Comparison of ENCODE assay signal across 15 cellular contexts in genomic region chr1:47823016-47823843, GRCh38.
"Had no signal": no experiment of that assay in that cellular context is flagged by ENCODE, and none has a peak within 500 bp of the region (broad histone marks: within the 10 kb centered on the region; RNA-seq: fewer than 3 reads in every experiment).

No MANE protein-coding gene starts in this region.

- H3K36me3 ChIP-seq: ascending aorta, esophagus muscularis mucosa, ovary, thoracic aorta had no signal

- ATAC-seq: activated CD4-positive, alpha-beta T cell treated with anti-CD3 and anti-CD28 coated beads for 36 hours; activated naive CD8-positive, alpha-beta T cell treated with anti-CD3 and anti-CD28 coated beads, Interleukin-2, amount 50 U/mL, for 24 hours; left colon; natural killer cell treated with Interleukin-12 subunit alpha and Interleukin-12 subunit beta and Interleukin-15 and Interleukin-18, amount 100 ng/mL, for 72 hours; stimulated activated naive CD8-positive, alpha-beta T cell treated with anti-CD3 and anti-CD28 coated beads, Interleukin-15, amount 100 ng/mL, for 72 hours had no signal

- DNase-seq: activated CD4-positive, alpha-beta memory T cell treated with anti-CD3 and anti-CD28 coated beads, Interleukin-2, amount 10 ng/mL, durations not matched to agents 7 days and 5 days; activated CD4-positive, alpha-beta T cell treated with anti-CD3 and anti-CD28 coated beads for 36 hours; activated naive CD4-positive, alpha-beta T cell treated with Interleukin-2 at 50 U/mL for 16 hours; activated naive CD8-positive, alpha-beta T cell treated with anti-CD3 and anti-CD28 coated beads, Interleukin-2, amount 50 U/mL, for 24 hours; immature natural killer cell; left colon; mammary epithelial cell; ovary; stimulated activated CD4-positive, alpha-beta T cell treated with anti-CD3 and anti-CD28 coated beads, Interleukin-4, amount 100 ng/mL, for 24 hours; stimulated activated naive CD8-positive, alpha-beta T cell treated with anti-CD3 and anti-CD28 coated beads, Interleukin-15, amount 100 ng/mL, for 72 hours; T1000 had no signal

- H3K4me3 ChIP-seq: ascending aorta, esophagus muscularis mucosa, ovary, thoracic aorta had no signal

- H3K9me3 ChIP-seq: ascending aorta, esophagus muscularis mucosa, ovary, thoracic aorta had no signal
